Comparison of ENCODE assay signal across 30 cellular contexts in the genomic region with DNA sequence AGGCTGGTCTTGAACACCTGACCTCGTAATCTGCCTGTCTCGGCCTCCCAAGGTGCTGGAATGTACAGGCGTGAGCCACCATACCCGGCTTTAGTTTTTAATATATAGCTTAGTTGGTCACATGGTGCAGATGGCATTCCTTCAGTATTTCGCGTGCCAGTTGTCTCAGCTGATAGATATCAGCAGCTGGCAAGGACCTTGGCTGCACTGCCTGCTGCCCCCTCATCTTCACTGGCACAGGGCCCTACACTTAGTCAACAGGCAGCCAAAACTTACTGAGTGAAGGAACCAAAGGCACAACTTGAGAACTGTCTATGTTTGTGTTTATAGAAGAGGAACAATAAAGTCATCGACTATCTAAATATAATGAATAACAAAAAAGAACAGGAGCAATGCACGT. TPM values are rescaled to one million over a fixed set of nuclear protein-coding genes. Genes with fewer than 3 reads are reported as not detected.
A peak's percentile ranks its signal among the peaks of the same experiment; 100 is the strongest.
DNase-seq lines count a peak whose midpoint lies in the region; ATAC-seq, FAIRE-seq and TF ChIP-seq lines count a peak whose summit lies in the region.
"Had no signal": no experiment of that assay in that cellular context is flagged by ENCODE, and none has a peak within 500 bp of the region (broad histone marks: within the 10 kb centered on the region; RNA-seq: fewer than 3 reads in every experiment).

No MANE protein-coding gene starts in this region.

- H3K4me1 Mint-ChIP-seq in glutamatergic neuron (ENCODE audit: low read depth, unreplicated experiment) (peaks cover 4% of the 10 kb centered on the region), CD14-positive monocyte (no peaks in the 10 kb centered on the region)
- H3K4me1 Mint-ChIP-seq: activated CD4-positive, alpha-beta T cell treated with anti-CD3 and anti-CD28 coated beads for 36 hours had no signal

- BruUV-seq in Panc1 (replicated peaks; lab: Mats Ljungman, UMichigan) = no TSS peak

- H3K36me3 Mint-ChIP-seq in glutamatergic neuron (ENCODE audit: unreplicated experiment) = no peaks in the 10 kb centered on the region
- peaks cover 52 to 77% of the 10 kb centered on the region in 2 donors for H3K36me3 Mint-ChIP-seq in CD14-positive monocyte

- H3K9me3 ChIP-seq in A549 (no peaks in the 10 kb centered on the region), Panc1 (ENCODE audit: control insufficient read depth, insufficient read depth, low read depth, low read length) (no peaks in the 10 kb centered on the region)
- H3K9me3 ChIP-seq: body of pancreas, heart right ventricle, mucosa of descending colon, sigmoid colon had no signal

- no peaks in the 10 kb centered on the region for H3K9me3 Mint-ChIP-seq in glutamatergic neuron (ENCODE audit: unreplicated experiment)
- H3K9me3 Mint-ChIP-seq in CD14-positive monocyte = no peaks in the 10 kb centered on the region
- H3K9me3 Mint-ChIP-seq: nephron progenitor cell had no signal

- H3K36me3 ChIP-seq in Panc1 (ENCODE audit: control insufficient read depth, insufficient read depth, low read length) = peaks cover 64% of the 10 kb centered on the region

- no peak for TF ChIP-seq CTCF in A549 (IDR thresholded peaks at IDR 0.05)
- TF ChIP-seq CTCF in Panc1 (IDR thresholded peaks at IDR 0.05) = no peak
- no peak for TF ChIP-seq CTCF in glutamatergic neuron (IDR thresholded peaks at IDR 0.05; ENCODE audit: partially characterized antibody, unreplicated experiment)
- TF ChIP-seq CTCF in CD14-positive monocyte (IDR thresholded peaks at IDR 0.05) = no peak

- no peak for TF ChIP-seq EP300 in A549 (IDR thresholded peaks at IDR 0.05)

- H3K4me1 ChIP-seq in A549 (peaks cover 100% of the 10 kb centered on the region), Panc1 (ENCODE audit: control insufficient read depth, insufficient read depth, low read length) (peaks cover 7% of the 10 kb centered on the region; the same call in 1 of the 2 replicates)
- H3K4me1 ChIP-seq: body of pancreas, parathyroid adenoma had no signal

- in situ Hi-C loops in Panc1 (cut with HindIII; ENCODE audit: low pct_unique_long_range_greater_than_20kb, low sequenced_read_pairs) = no loop called here

- POLR2A ChIA-PET in A549 (lab: Yijun Ruan, JAX) = no interaction called here
- POLR2A ChIA-PET in Panc1 (lab: Charles Lee) = no interaction called here

- CTCF ChIA-PET in A549 (lab: Yijun Ruan, JAX) (interaction anchor here (0.9 to 1.5 kb wide), 2 partner anchors 8 to 119 kb away, joined by 3 to 4 read pairs; a partner anchor contains a TSS), Panc1 (lab: Charles Lee) (no interaction called here)

- H3K27me3 Mint-ChIP-seq in glutamatergic neuron (ENCODE audit: unreplicated experiment) (no peaks in the 10 kb centered on the region), CD14-positive monocyte (ENCODE audit: low read depth in 3 of 3) (peaks cover 0 to 2% (median 0%) of the 10 kb centered on the region in 3 donors)
- H3K27me3 Mint-ChIP-seq: activated CD4-positive, alpha-beta T cell treated with anti-CD3 and anti-CD28 coated beads for 36 hours had no signal

- H3K4me3 Mint-ChIP-seq in glutamatergic neuron (ENCODE audit: unreplicated experiment) = no peak overlapping the region
- no peak overlapping the region for H3K4me3 Mint-ChIP-seq in CD14-positive monocyte
- H3K4me3 Mint-ChIP-seq: activated CD4-positive, alpha-beta T cell treated with anti-CD3 and anti-CD28 coated beads for 36 hours; activated CD8-positive, alpha-beta T cell treated with anti-CD3 and anti-CD28 coated beads, Interleukin-2, amount 10 ng/mL, durations not matched to agents 7 days and 5 days; nephron progenitor cell had no signal

- FAIRE-seq in A549 (lab: Jason Lieb, UNC) (no peak), H54 (lab: Jason Lieb, UNC) (peak; percentile 76)
- FAIRE-seq: urothelium cell line had no signal

- H3K27ac Mint-ChIP-seq in glutamatergic neuron (ENCODE audit: unreplicated experiment) (peak overlapping the region; percentile 12), CD14-positive monocyte (peak overlapping the region in 1 of 7 donors; percentile 14)
- H3K27ac Mint-ChIP-seq: activated CD4-positive, alpha-beta T cell treated with anti-CD3 and anti-CD28 coated beads for 36 hours; activated CD8-positive, alpha-beta T cell treated with anti-CD3 and anti-CD28 coated beads, Interleukin-2, amount 10 ng/mL, durations not matched to agents 7 days and 5 days; nephron progenitor cell had no signal

- DNase-seq in A549 (ENCODE audit: low read depth in 1 of 2, low spot score in 1 of 2) (no peak), H54 (ENCODE audit: insufficient read length, low spot score) (no peak), Panc1 (ENCODE audit: low read depth, low spot score) (no peak), glutamatergic neuron (no peak), CD14-positive monocyte (ENCODE audit: low spot score) (no peak), NCI-H69 (lab: John Stamatoyannopoulos, UW) (no peak), iPS-NIHi7 (ENCODE audit: extremely low spot score) (no peak)
- DNase-seq: activated CD4-positive, alpha-beta T cell treated with anti-CD3 and anti-CD28 coated beads for 36 hours; activated CD8-positive, alpha-beta T cell treated with anti-CD3 and anti-CD28 coated beads, Interleukin-2, amount 10 ng/mL, durations not matched to agents 7 days and 5 days; body of pancreas; Calu3; cerebellar nuclear complex; heart right ventricle; kidney glomerular epithelial cell; mucosa of descending colon; NCI-H1092 treated with DMSO at 0.1 percent for 48 hours; NCI-H1930; NCI-H2227 treated with DMSO at 0.1 percent for 48 hours; NCI-H748 treated with DMSO at 0.1 percent for 48 hours; nephron progenitor cell; RPMI8226; sigmoid colon; stimulated activated naive CD4-positive, alpha-beta T cell treated with Interleukin-2 at 50 U/mL for 16 hours; T-helper 2 cell had no signal

- TF ChIP-seq RAD21 in A549 (conservative IDR thresholded peaks at IDR 0.05 in 1 of 2, IDR thresholded peaks at IDR 0.05 in 1 of 2) = no peak

- peak overlapping the region; percentile 17 for H3K4me2 ChIP-seq in A549

- H3K27ac ChIP-seq in A549 = peak overlapping the region in 1 of 2 experiments; percentile 45; a peak in 3 of 6 replicates
- no peak overlapping the region for H3K27ac ChIP-seq in Panc1 (ENCODE audit: low read length)
- H3K27ac ChIP-seq: body of pancreas, C4-2B, heart right ventricle, parathyroid adenoma, SK-N-MC had no signal

- peak; percentile 11 to 20; a peak in 4 of 6 replicates for ATAC-seq in A549
- ATAC-seq in Panc1 = 0 out of 2 replicates have a peak, but pooled peaks have one; percentile 6
- no peak for ATAC-seq in GM18498 (IDR thresholded peaks at IDR 0.05; ENCODE audit: unreplicated experiment)
- ATAC-seq: activated CD4-positive, alpha-beta T cell treated with anti-CD3 and anti-CD28 coated beads for 36 hours; activated CD8-positive, alpha-beta T cell treated with anti-CD3 and anti-CD28 coated beads, Interleukin-2, amount 10 ng/mL, durations not matched to agents 7 days and 5 days; body of pancreas; mucosa of descending colon had no signal

- intact Hi-C loops in Panc1 (cut with micrococcal nuclease; ENCODE audit: unreplicated experiment) (no loop called here), CD14-positive monocyte (cut with micrococcal nuclease) (no loop called here)

- WGBS in A549 (ENCODE audit: missing lambda C conversion rate) = 52% methylated on average over 8 of the region's 8 CpGs

- no peaks in the 10 kb centered on the region for H3K27me3 ChIP-seq in Panc1 (ENCODE audit: control insufficient read depth, insufficient read depth, low read length)
- H3K27me3 ChIP-seq: body of pancreas, heart right ventricle, sigmoid colon had no signal

- no peak overlapping the region for H3K4me3 ChIP-seq in A549
- no peak overlapping the region for H3K4me3 ChIP-seq in Panc1 (ENCODE audit: low read depth in 2 of 2, low read length in 2 of 2)
- H3K4me3 ChIP-seq: body of pancreas, heart right ventricle, lung, mucosa of descending colon, sigmoid colon, SK-N-MC had no signal

- TF ChIP-seq POLR2A in A549 (IDR thresholded peaks at IDR 0.05; ENCODE audit: low read length) (no peak), H54 (IDR thresholded peaks at IDR 0.05; ENCODE audit: low read depth, low read length) (no peak)

TF ChIP-seq in A549, 52 proteins besides CTCF, POLR2A, EP300 and RAD21 (continues in another document):
- TF ChIP-seq TP53 (CRISPR knock-in tag; IDR thresholded peaks at IDR 0.05) = peak; percentile 75; the same call in 1 of the 2 replicates
- TF ChIP-seq, protein P1, sequence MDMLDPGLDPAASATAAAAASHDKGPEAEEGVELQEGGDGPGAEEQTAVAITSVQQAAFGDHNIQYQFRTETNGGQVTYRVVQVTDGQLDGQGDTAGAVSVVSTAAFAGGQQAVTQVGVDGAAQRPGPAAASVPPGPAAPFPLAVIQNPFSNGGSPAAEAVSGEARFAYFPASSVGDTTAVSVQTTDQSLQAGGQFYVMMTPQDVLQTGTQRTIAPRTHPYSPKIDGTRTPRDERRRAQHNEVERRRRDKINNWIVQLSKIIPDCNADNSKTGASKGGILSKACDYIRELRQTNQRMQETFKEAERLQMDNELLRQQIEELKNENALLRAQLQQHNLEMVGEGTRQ (IDR thresholded peaks at IDR 0.05) = peak; percentile 53

RNA-seq across cellular contexts. Expression of a gene that starts 31.0 kb away (rescaled TPM):
- 9.3 and 12.2 TPM in 2 replicates for polyA plus RNA-seq in A549 (2011; rRNA removed)
- polyA plus RNA-seq in A549 (2012; cell fraction: cytosol; rRNA removed) = 7.2 and 10.3 TPM in 2 replicates
- polyA plus RNA-seq in A549 (2012; cell fraction: nucleus; rRNA removed) = 50.2 and 53.0 TPM in 2 replicates
- polyA plus RNA-seq in A549 (2017; fragmentation: RNase III; extraction: RNeasy Plus Mini Kit Qiagen cat#74134 plus additional on column Dnase treatment) = 6.8 to 7.5 TPM (median 6.9 TPM) in 3 replicates
- polyA minus RNA-seq in A549 (2011; rRNA and poly(A)+ RNA removed) = 20.7 and 22.7 TPM in 2 replicates
- total RNA-seq in Panc1 (2021; ENCODE audit: unreplicated experiment) = 18.5 TPM
- 12.6 TPM for polyA plus RNA-seq in Panc1 (2012; ENCODE audit: insufficient read length)
- 3.7 TPM for total RNA-seq in glutamatergic neuron (ENCODE audit: unreplicated experiment)
- polyA plus RNA-seq in CD14-positive monocyte = 1 to 10 TPM in 1 of 2 donors, under 1 TPM in 1; 0.64 to 1.0 TPM
